ENCODE assay signal across 14 cellular contexts in genomic region chr4:183541081-183542045, GRCh38. TPM values are rescaled to one million over a fixed set of nuclear protein-coding genes. Genes with fewer than 3 reads are reported as not detected.
A peak's percentile ranks its signal among the peaks of the same experiment; 100 is the strongest.
DNase-seq lines count a peak whose midpoint lies in the region; ATAC-seq, FAIRE-seq and TF ChIP-seq lines count a peak whose summit lies in the region.
"Had no signal": no experiment of that assay in that cellular context is flagged by ENCODE, and none has a peak within 500 bp of the region (broad histone marks: within the 10 kb centered on the region; RNA-seq: fewer than 3 reads in every experiment).

No MANE protein-coding gene starts in this region.

- TF ChIP-seq CTCF in pancreas (IDR thresholded peaks at IDR 0.05) (no peak), endothelial cell (IDR thresholded peaks at IDR 0.05; ENCODE audit: unreplicated experiment) (no peak)

- H3K36me3 ChIP-seq in H7 (replicated peaks; ENCODE audit: control insufficient read depth, insufficient read depth, low read length), result no peaks in the 10 kb centered on the region
- H3K36me3 ChIP-seq in pancreas, result no peaks in the 10 kb centered on the region
- H3K36me3 ChIP-seq: heart right ventricle, suprapubic skin had no signal

- no peaks in the 10 kb centered on the region for H3K27me3 Mint-ChIP-seq in endothelial cell (ENCODE audit: unreplicated experiment)

- DNase-seq in H7 (peak; percentile 52), NCI-H82 (lab: John Stamatoyannopoulos, UW) (peak; percentile 33), fibroblast of the conjunctiva (ENCODE audit: low read depth) (peak; percentile 28), pancreas (peak in 3 of 6 donors; percentile 19 to 52 (median 48)), endothelial cell (ENCODE audit: low spot score) (no peak), NCI-H446 treated with DMSO at 0.1 percent for 48 hours (lab: John Stamatoyannopoulos, UW) (no peak)
- DNase-seq: activated CD4-positive, alpha-beta T cell treated with anti-CD3 and anti-CD28 coated beads for 36 hours; CD8-positive, alpha-beta memory T cell; cortex of kidney; heart right ventricle; NCI-H1105 treated with DMSO at 0.1 percent for 48 hours had no signal

- peak; percentile 79 to 89 (median 88) for ATAC-seq in pancreas
- no peak for ATAC-seq in GM18519 (IDR thresholded peaks at IDR 0.05; ENCODE audit: low FRiP score, unreplicated experiment)
- ATAC-seq: activated CD4-positive, alpha-beta T cell treated with anti-CD3 and anti-CD28 coated beads for 36 hours; heart right ventricle had no signal

- 28 to 33% methylated on average over 14 of the region's 14 CpGs for whole genome bisulfite sequencing in pancreas, 2 donors

- H3K36me3 Mint-ChIP-seq in endothelial cell (ENCODE audit: low read depth, unreplicated experiment), result no peaks in the 10 kb centered on the region

- H3K4me3 Mint-ChIP-seq in endothelial cell (ENCODE audit: unreplicated experiment), result no peak overlapping the region
- H3K4me3 Mint-ChIP-seq: activated CD4-positive, alpha-beta T cell treated with anti-CD3 and anti-CD28 coated beads for 36 hours; CD8-positive, alpha-beta memory T cell had no signal

- H3K4me3 ChIP-seq in H7 (ENCODE audit: insufficient read depth, low read depth, low read length), result no peak overlapping the region
- H3K4me3 ChIP-seq in pancreas, result no peak overlapping the region
- H3K4me3 ChIP-seq: heart right ventricle, suprapubic skin had no signal

- intact Hi-C loops in pancreas (cut with DNase I), result no loop called here

- H3K27ac Mint-ChIP-seq in endothelial cell (ENCODE audit: unreplicated experiment), result no peak overlapping the region
- H3K27ac Mint-ChIP-seq: activated CD4-positive, alpha-beta T cell treated with anti-CD3 and anti-CD28 coated beads for 36 hours; activated T-helper 2 cell treated with anti-CD3 and anti-CD28 coated beads, Interferon-gamma antibody, Interleukin-2, Interleukin-4, amounts not matched to agents 10 μg/mL and 5 μg/mL and 100 μg/mL, durations not matched to agents 14 hours and 24 hours and 36 hours; CD8-positive, alpha-beta memory T cell had no signal

- no peaks in the 10 kb centered on the region for H3K27me3 ChIP-seq in H7 (ENCODE audit: control insufficient read depth, insufficient read depth, low read length)
- H3K27me3 ChIP-seq in pancreas, result no peaks in the 10 kb centered on the region
- H3K27me3 ChIP-seq: suprapubic skin had no signal

- H3K4me1 ChIP-seq in pancreas, result peaks cover 0 to 2% (median 0%) of the 10 kb centered on the region in 3 donors
- H3K4me1 ChIP-seq: heart right ventricle had no signal

- peak overlapping the region; percentile 2 to 47 (median 28) for H3K27ac ChIP-seq in pancreas
- H3K27ac ChIP-seq: heart right ventricle, suprapubic skin had no signal

- no peaks in the 10 kb centered on the region for H3K4me1 Mint-ChIP-seq in endothelial cell (ENCODE audit: unreplicated experiment)
- H3K4me1 Mint-ChIP-seq: activated CD4-positive, alpha-beta T cell treated with anti-CD3 and anti-CD28 coated beads for 36 hours; CD8-positive, alpha-beta memory T cell had no signal

- no peaks in the 10 kb centered on the region for H3K9me3 ChIP-seq in pancreas

- H3K9me3 Mint-ChIP-seq in endothelial cell (ENCODE audit: unreplicated experiment), result no peaks in the 10 kb centered on the region

- FAIRE-seq in pancreas (lab: Jason Lieb, UNC), result no peak

RNA-seq across cellular contexts. Expression of gene ING2, which starts 36.5 kb away (rescaled TPM):
- total RNA-seq in H7 (2014; rRNA removed; shearing (Covaris generic)), result 12.0 and 16.9 TPM in 2 replicates
- total RNA-seq in pancreas (1 to 10 TPM; 3.1 to 8.4 (median 5.6) TPM), endothelial cell (ENCODE audit: unreplicated experiment) (12.2 TPM)
- 10 to 100 TPM in 1 of 2 donors, 1 to 10 TPM in 1; 5.3 to 16.9 TPM for polyA plus RNA-seq in pancreas

Comparison
In these comparisons a context has a peak if more than half of its experiments do, and no peak if none do; other contexts are left out.
1. DNase-seq: peak in H7 (single experiment), NCI-H82 (single experiment) and fibroblast of the conjunctiva (single experiment); none in endothelial cell (single experiment) and NCI-H446 treated with DMSO at 0.1 percent for 48 hours (single experiment).